9 cellular contexts compared by ENCODE assay signal in the genomic region with DNA sequence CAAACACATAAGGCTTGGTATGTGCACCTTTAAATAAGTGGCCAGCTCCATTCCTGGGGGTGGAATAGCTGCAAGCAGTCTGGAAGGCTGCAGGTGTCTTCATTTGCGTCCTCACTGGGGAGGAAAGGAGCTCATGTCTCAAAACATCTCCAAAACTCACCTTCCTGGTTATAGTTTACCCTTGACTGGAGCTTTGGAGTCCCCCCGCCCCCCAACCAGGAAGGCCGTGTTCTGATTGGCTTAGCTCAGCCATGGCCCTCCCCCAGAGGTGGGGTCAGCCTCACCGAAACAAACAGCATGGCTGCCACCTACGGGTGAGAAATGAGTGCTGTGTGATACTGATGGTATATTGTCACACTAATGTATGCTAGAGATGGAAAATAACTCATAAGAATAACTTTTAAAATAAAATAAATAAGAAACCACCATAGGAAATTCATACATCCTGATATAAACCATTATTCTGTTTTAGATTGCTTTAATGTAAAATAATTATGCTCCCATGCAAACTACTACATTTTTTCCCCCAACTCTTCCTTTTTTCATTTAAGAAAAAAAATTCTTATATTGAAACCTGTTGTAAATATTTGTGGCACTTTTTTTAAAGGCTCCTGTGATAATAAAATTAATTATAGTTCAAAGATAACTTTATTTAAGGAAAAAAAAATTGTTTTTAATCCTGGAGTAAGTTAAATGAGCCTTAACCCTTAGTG.
DNase-seq lines count a peak whose midpoint lies in the region; ATAC-seq and TF ChIP-seq lines count a peak whose summit lies in the region.
"Had no signal": no experiment of that assay in that cellular context is flagged by ENCODE, and none has a peak within 500 bp of the region (broad histone marks: within the 10 kb centered on the region; RNA-seq: fewer than 3 reads in every experiment).

No MANE protein-coding gene starts in this region.

- H3K36me3 Mint-ChIP-seq in activated CD4-positive, alpha-beta memory T cell treated with anti-CD3 and anti-CD28 coated beads for 36 hours: no peaks in the 10 kb centered on the region

- H4K20me1 ChIP-seq in hepatocyte (ENCODE audit: insufficient read depth, poor library complexity, severe bottlenecking): no peaks in the 10 kb centered on the region

- H3K9me3 ChIP-seq in hepatocyte (ENCODE audit: low read depth): no peaks in the 10 kb centered on the region
- H3K9me3 ChIP-seq: psoas muscle had no signal

- no peak overlapping the region for H2AFZ ChIP-seq in hepatocyte

- DNase-seq in D341Med (ENCODE audit: low spot score) (peak; percentile 92), NCI-H2029 treated with DMSO at 0.1 percent for 48 hours (lab: John Stamatoyannopoulos, UW) (peak; percentile 65), hepatocyte (ENCODE audit: low spot score) (peak; percentile 72)
- peak; percentile 54 for DNase-seq in activated CD4-positive, alpha-beta memory T cell treated with anti-CD3 and anti-CD28 coated beads for 36 hours
- peak in 2 of 3 donors; percentile 5 to 17 for DNase-seq in stimulated activated CD4-positive, alpha-beta T cell treated with anti-CD3 and anti-CD28 coated beads, TNF-alpha, amount 100 ng/mL, for 48 hours (ENCODE audit: low read depth in 3 of 3)
- no peak for DNase-seq in stimulated activated naive CD4-positive, alpha-beta T cell (lab: John Stamatoyannopoulos, UW)
- DNase-seq: psoas muscle had no signal

- H3K27me3 ChIP-seq in hepatocyte: no peaks in the 10 kb centered on the region

- CTCF ChIA-PET in activated CD4-positive, alpha-beta memory T cell treated with anti-CD3 and anti-CD28 coated beads for 36 hours (lab: Charles Lee): interaction anchor here (2.2 kb wide), 1 partner anchor 8 kb away, joined by 5 read pairs; no protein-coding TSS in a partner anchor

- 64% methylated on average over 5 of the region's 5 CpGs for WGBS in hepatocyte (ENCODE audit: low lambda C conversion rate, missing lambda C conversion rate)

- TF ChIP-seq CTCF in hepatocyte (IDR thresholded peaks at IDR 0.05; ENCODE audit: poor library complexity): peak; percentile 53

- peak overlapping the region; percentile 50 for H3K4me2 ChIP-seq in hepatocyte

- H3K9me3 Mint-ChIP-seq in activated CD4-positive, alpha-beta memory T cell treated with anti-CD3 and anti-CD28 coated beads for 36 hours: no peaks in the 10 kb centered on the region

- no peak overlapping the region for H3K4me3 ChIP-seq in hepatocyte
- H3K4me3 ChIP-seq: psoas muscle had no signal

- no peaks in the 10 kb centered on the region for H3K27me3 Mint-ChIP-seq in activated CD4-positive, alpha-beta memory T cell treated with anti-CD3 and anti-CD28 coated beads for 36 hours

- intact Hi-C loops in activated CD4-positive, alpha-beta memory T cell treated with anti-CD3 and anti-CD28 coated beads for 36 hours (cut with micrococcal nuclease): no loop called here

- ATAC-seq in GM18868 (IDR thresholded peaks at IDR 0.05; ENCODE audit: unreplicated experiment) (peak; percentile 100), HG03039 (IDR thresholded peaks at IDR 0.05; ENCODE audit: unreplicated experiment) (peak; percentile 98)

- H3K9me2 ChIP-seq in hepatocyte (replicated peaks; ENCODE audit: insufficient read depth): no peaks in the 10 kb centered on the region

- no peaks in the 10 kb centered on the region for H3K4me1 ChIP-seq in hepatocyte (ENCODE audit: insufficient read depth)
- H3K4me1 ChIP-seq: psoas muscle had no signal

- H3K4me1 Mint-ChIP-seq in activated CD4-positive, alpha-beta memory T cell treated with anti-CD3 and anti-CD28 coated beads for 36 hours (ENCODE audit: low read depth): no peaks in the 10 kb centered on the region

- POLR2A ChIA-PET in activated CD4-positive, alpha-beta memory T cell treated with anti-CD3 and anti-CD28 coated beads for 36 hours (lab: Charles Lee): no interaction called here

- H3K4me3 Mint-ChIP-seq in activated CD4-positive, alpha-beta memory T cell treated with anti-CD3 and anti-CD28 coated beads for 36 hours: no peak overlapping the region

- no peaks in the 10 kb centered on the region for H3K36me3 ChIP-seq in hepatocyte (replicated peaks; ENCODE audit: insufficient read depth, low read depth)

- no peak overlapping the region for H3K27ac Mint-ChIP-seq in activated CD4-positive, alpha-beta memory T cell treated with anti-CD3 and anti-CD28 coated beads for 36 hours

- H3K79me2 ChIP-seq in hepatocyte: no peaks in the 10 kb centered on the region

- no peak overlapping the region for H3K27ac ChIP-seq in hepatocyte
- H3K27ac ChIP-seq: psoas muscle had no signal

Comparison
In these comparisons a context has a peak if more than half of its experiments do, and no peak if none do; other contexts are left out.
1. DNase-seq: peak in D341Med (single experiment), NCI-H2029 treated with DMSO at 0.1 percent for 48 hours (single experiment), activated CD4-positive, alpha-beta memory T cell treated with anti-CD3 and anti-CD28 coated beads for 36 hours (single experiment), hepatocyte (single experiment) and stimulated activated CD4-positive, alpha-beta T cell treated with anti-CD3 and anti-CD28 coated beads, TNF-alpha, amount 100 ng/mL, for 48 hours (2 of 3); none in stimulated activated naive CD4-positive, alpha-beta T cell (0 of 6).